Comparison of ENCODE assay signal across 9 cellular contexts in genomic region chr9:121684381-121685145, GRCh38. TPM values are rescaled to one million over a fixed set of nuclear protein-coding genes. Genes with fewer than 3 reads are reported as not detected.
DNase-seq lines count a peak whose midpoint lies in the region; ATAC-seq, FAIRE-seq and TF ChIP-seq lines count a peak whose summit lies in the region.
"Had no signal": no experiment of that assay in that cellular context is flagged by ENCODE, and none has a peak within 500 bp of the region (broad histone marks: within the 10 kb centered on the region; RNA-seq: fewer than 3 reads in every experiment).

No MANE protein-coding gene starts in this region.

- no peak overlapping the region for H4K8ac ChIP-seq in mesenchymal stem cell (ENCODE audit: low read length)

- no peak overlapping the region for H3K27ac ChIP-seq in mesenchymal stem cell (ENCODE audit: low read length, poor library complexity, severe bottlenecking)

- H3K23ac ChIP-seq in mesenchymal stem cell (ENCODE audit: low read length in 2 of 2), result no peak overlapping the region

- no peak overlapping the region for H4K91ac ChIP-seq in mesenchymal stem cell (ENCODE audit: low read length)

- DNase-seq in DMS53 (lab: John Stamatoyannopoulos, UW), result peak; percentile 62
- DNase-seq in DMS53 treated with DMSO at 0.1 percent for 48 hours (lab: John Stamatoyannopoulos, UW; ENCODE audit: unreplicated experiment), result no peak
- peak; percentile 73 for DNase-seq in HuH-7.5 (ENCODE audit: low spot score)
- no peak for DNase-seq in bronchial epithelial cell (ENCODE audit: low read depth)
- DNase-seq in mesenchymal stem cell, result peak; percentile 29
- DNase-seq in NCI-H1105 (lab: John Stamatoyannopoulos, UW), result no peak

- H2AFZ ChIP-seq in mesenchymal stem cell (ENCODE audit: low read depth, low read length), result no peak overlapping the region

- H3K36me3 ChIP-seq in bronchial epithelial cell (ENCODE audit: control insufficient read depth, insufficient read depth, low read length), result no peaks in the 10 kb centered on the region
- peaks cover 0 to 44% of the 10 kb centered on the region in 2 experiments for H3K36me3 ChIP-seq in mesenchymal stem cell (ENCODE audit: control insufficient read depth in 1 of 2, insufficient read depth in 2 of 2, low read depth in 1 of 2, low read length in 2 of 2)

- no peak overlapping the region for H2BK5ac ChIP-seq in mesenchymal stem cell (ENCODE audit: low read depth, low read length, poor library complexity, severe bottlenecking)

- 72% methylated on average over 16 of the region's 19 CpGs for WGBS in mesenchymal stem cell

- no peak overlapping the region for H2BK15ac ChIP-seq in mesenchymal stem cell (ENCODE audit: low read depth, poor library complexity, severe bottlenecking)

- H3K4ac ChIP-seq in mesenchymal stem cell (ENCODE audit: low read depth in 1 of 2, low read length in 2 of 2), result no peak overlapping the region

- TF ChIP-seq CTCF in bronchial epithelial cell (IDR thresholded peaks at IDR 0.05; ENCODE audit: insufficient read depth, low read length, severe bottlenecking), result peak; percentile 80

- H3K14ac ChIP-seq in mesenchymal stem cell (ENCODE audit: low read length in 2 of 2), result no peak overlapping the region

- H3K9me3 ChIP-seq in mesenchymal stem cell (ENCODE audit: control insufficient read depth, low read length), result no peaks in the 10 kb centered on the region

- no peak for ATAC-seq in HG02885 (IDR thresholded peaks at IDR 0.05; ENCODE audit: poor library complexity, unreplicated experiment)
- no peak for ATAC-seq in GM21528 (IDR thresholded peaks at IDR 0.05; ENCODE audit: low FRiP score, unreplicated experiment)

- peaks cover 5% of the 10 kb centered on the region for H3K4me1 ChIP-seq in mesenchymal stem cell (ENCODE audit: control insufficient read depth, insufficient read depth, low read depth, low read length)

- H2BK120ac ChIP-seq in mesenchymal stem cell (ENCODE audit: low read depth, low read length), result no peak overlapping the region

- H3K4me2 ChIP-seq in mesenchymal stem cell (ENCODE audit: low read length, poor library complexity, severe bottlenecking), result no peak overlapping the region

- H2AK5ac ChIP-seq in mesenchymal stem cell (ENCODE audit: low read length, severe bottlenecking), result no peak overlapping the region

- peaks cover 7% of the 10 kb centered on the region for H3K79me1 ChIP-seq in mesenchymal stem cell (replicated peaks; ENCODE audit: low read length, poor library complexity, severe bottlenecking)

- no peak overlapping the region for H3K9ac ChIP-seq in mesenchymal stem cell (ENCODE audit: low read length)

- H3K27me3 ChIP-seq in bronchial epithelial cell (ENCODE audit: control insufficient read depth, insufficient read depth, low read length) (no peaks in the 10 kb centered on the region), mesenchymal stem cell (ENCODE audit: control insufficient read depth in 1 of 2, insufficient read depth in 1 of 2, low read length in 2 of 2) (peaks cover 0 to 50% of the 10 kb centered on the region in 2 experiments)

- no peak overlapping the region for H3K18ac ChIP-seq in mesenchymal stem cell (ENCODE audit: low read depth in 1 of 2, low read length in 2 of 2)

- FAIRE-seq in bronchial epithelial cell (lab: Jason Lieb, UNC), result no peak

- H3K4me3 ChIP-seq in bronchial epithelial cell (ENCODE audit: low read depth, low read length) (no peak overlapping the region), mesenchymal stem cell (ENCODE audit: insufficient read depth in 1 of 2, low read depth in 1 of 2, low read length in 2 of 2) (no peak overlapping the region)

- H2BK12ac ChIP-seq in mesenchymal stem cell (ENCODE audit: low read length in 2 of 2), result no peak overlapping the region

RNA-seq across cellular contexts. Expression of gene DAB2IP, which starts 33.1 kb away (rescaled TPM):
- 8.4 TPM in 2 replicates for total RNA-seq in bronchial epithelial cell
- polyA plus RNA-seq in mesenchymal stem cell (2013, experiment 1 of 2), result 13.7 TPM
- polyA plus RNA-seq in mesenchymal stem cell (2013, experiment 2 of 2), result 12.0 TPM
- total RNA-seq: T-helper 2 cell treated with Interferon-gamma antibody and Interleukin-4, amounts not matched to agents 100 ng/mL and 5 ng/mL, for 36 hours had no signal

Comparison
In these comparisons a context has a peak if more than half of its experiments do, and no peak if none do; other contexts are left out.
1. DNase-seq: peak in DMS53 (single experiment), HuH-7.5 (single experiment) and mesenchymal stem cell (single experiment); none in DMS53 treated with DMSO at 0.1 percent for 48 hours (single experiment), bronchial epithelial cell (single experiment) and NCI-H1105 (single experiment).